24 cellular contexts compared by ENCODE assay signal in the genomic region with DNA sequence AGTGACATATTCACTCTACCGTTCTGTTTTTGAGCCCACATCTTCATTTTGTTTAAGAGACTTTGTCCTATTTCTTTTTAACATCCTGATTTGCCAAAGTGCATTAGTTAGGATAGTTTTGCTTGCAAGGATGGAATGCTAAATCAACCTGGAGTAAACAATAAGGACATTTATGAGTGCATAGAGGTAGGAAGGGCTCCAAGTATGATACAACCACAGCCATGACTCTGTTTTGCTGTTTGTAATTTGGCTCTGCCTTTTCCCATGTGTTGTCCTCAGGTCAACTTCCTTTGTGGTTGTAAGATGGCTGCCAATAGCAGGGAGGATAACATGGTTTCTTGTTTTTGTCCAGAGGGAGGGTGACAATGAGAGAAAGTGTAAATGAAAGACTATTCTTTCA.
DNase-seq lines count a peak whose midpoint lies in the region; ATAC-seq and TF ChIP-seq lines count a peak whose summit lies in the region.
"Had no signal": no experiment of that assay in that cellular context is flagged by ENCODE, and none has a peak within 500 bp of the region (broad histone marks: within the 10 kb centered on the region; RNA-seq: fewer than 3 reads in every experiment).

No MANE protein-coding gene starts in this region.

- no peak for TF ChIP-seq POLR2A in vagina (IDR thresholded peaks at IDR 0.05)

- H3K27ac ChIP-seq in vagina (peak overlapping the region; percentile 28), upper lobe of right lung (no peak overlapping the region)

- H3K27me3 ChIP-seq in vagina (no peaks in the 10 kb centered on the region), upper lobe of right lung (no peaks in the 10 kb centered on the region)

- no peaks in the 10 kb centered on the region for H3K9me3 ChIP-seq in vagina
- H3K9me3 ChIP-seq in upper lobe of right lung = no peaks in the 10 kb centered on the region

- no peak for TF ChIP-seq CTCF in fibroblast of villous mesenchyme (IDR thresholded peaks at IDR 0.05; ENCODE audit: insufficient read depth, low read depth, low read length)
- TF ChIP-seq CTCF in vagina (IDR thresholded peaks at IDR 0.05) = no peak
- no peak for TF ChIP-seq CTCF in upper lobe of right lung (IDR thresholded peaks at IDR 0.05)

- intact Hi-C loops in Right ventricle myocardium inferior (cut with DNase I) = loop anchor here (2.0 to 10.0 kb wide), 2 partner anchors 39 to 67 kb away; partner anchors contain the start of gene GOLIM4
- intact Hi-C loops in Right ventricle myocardium superior (cut with DNase I) = loop anchor here (10.0 kb wide), 2 partner anchors 67 to 237 kb away; partner anchors contain the start of gene GOLIM4
- intact Hi-C loops in vagina (cut with DNase I) = loop anchor here (5.0 kb wide), 2 partner anchors 65 to 115 kb away; partner anchors contain the start of gene GOLIM4
- intact Hi-C loops in upper lobe of right lung (cut with DNase I) = no loop called here

- DNase-seq in Right ventricle myocardium inferior (ENCODE audit: missing footprints) (no peak), Right ventricle myocardium superior (no peak), RPMI7951 (ENCODE audit: low read depth) (peak; percentile 29), fibroblast of villous mesenchyme (ENCODE audit: low read depth) (peak; percentile 26), vagina (ENCODE audit: extremely low spot score in 2 of 2) (no peak), upper lobe of right lung (no peak), NCI-H2227 (lab: John Stamatoyannopoulos, UW; ENCODE audit: unreplicated experiment) (no peak)
- no peak for DNase-seq in activated CD4-positive, alpha-beta T cell treated with anti-CD3 and anti-CD28 coated beads, Interleukin-2, amount 50 U/mL, for 1 hour
- DNase-seq: 8988T; activated CD8-positive, alpha-beta T cell treated with anti-CD3 and anti-CD28 coated beads for 36 hours; activated naive CD8-positive, alpha-beta T cell treated with anti-CD3 and anti-CD28 coated beads for 36 hours; activated T-cell treated with anti-CD3 and anti-CD28 coated beads, Interleukin-2, amount 50 U/mL, for 72 hours; erythroblast; head of caudate nucleus; immature natural killer cell; KG1; naive B cell; NCI-H1105; NCI-H2107; NCI-H524 treated with DMSO at 0.1 percent for 48 hours; posterior cingulate gyrus; stimulated activated CD4-positive, alpha-beta T cell treated with anti-CD3 and anti-CD28 coated beads, Interleukin-4, amount 100 ng/mL, for 4 hours; T-helper 17 cell had no signal

- ATAC-seq in Right ventricle myocardium inferior (peak; percentile 42), Right ventricle myocardium superior (ENCODE audit: poor library complexity) (no peak), upper lobe of right lung (no peak)
- ATAC-seq: activated CD8-positive, alpha-beta T cell treated with anti-CD3 and anti-CD28 coated beads for 36 hours; activated T-cell treated with anti-CD3 and anti-CD28 coated beads, Interleukin-2, amount 50 U/mL, for 72 hours; T-helper 17 cell had no signal

- H3K4me1 ChIP-seq in vagina = peaks cover 14% of the 10 kb centered on the region
- no peaks in the 10 kb centered on the region for H3K4me1 ChIP-seq in upper lobe of right lung

- H3K4me3 ChIP-seq in fibroblast of villous mesenchyme (ENCODE audit: low read depth, low read length) (no peak overlapping the region), vagina (no peak overlapping the region), upper lobe of right lung (no peak overlapping the region)
- H3K4me3 ChIP-seq: lung had no signal

- H3K36me3 ChIP-seq in vagina (no peaks in the 10 kb centered on the region), upper lobe of right lung (no peaks in the 10 kb centered on the region)

Comparison
In these comparisons a context has a peak if more than half of its experiments do, and no peak if none do; other contexts are left out.
1. DNase-seq: peak in RPMI7951 (single experiment) and fibroblast of villous mesenchyme (single experiment); none in Right ventricle myocardium inferior (single experiment), Right ventricle myocardium superior (single experiment), vagina (0 of 2), upper lobe of right lung (single experiment), activated CD4-positive, alpha-beta T cell treated with anti-CD3 and anti-CD28 coated beads, Interleukin-2, amount 50 U/mL, for 1 hour (single experiment) and NCI-H2227 (single experiment).